In genomic region chr10:102970941-102971340, GRCh38 we compare ENCODE assay signal across 6 cellular contexts.
"Had no signal": no experiment of that assay in that cellular context is flagged by ENCODE, and none has a peak within 500 bp of the region (broad histone marks: within the 10 kb centered on the region; RNA-seq: fewer than 3 reads in every experiment).

No MANE protein-coding gene starts in this region.

- ATAC-seq: K562 had no signal

- FAIRE-seq: HTR-8/SVneo had no signal

- H3K4me3 ChIP-seq: K562 had no signal

- H3K4me2 ChIP-seq: KMS-11 had no signal

- H3K27ac ChIP-seq: HL-60, KMS-11 had no signal

- H3K9ac ChIP-seq: KMS-11 had no signal

- DNase-seq: KBM-7, KG1 had no signal
